Comparison of ENCODE assay signal across 1 cellular context in genomic region chr10:73577788-73578187, GRCh38.
TF ChIP-seq lines count a peak whose summit lies in the region.

No MANE protein-coding gene starts in this region.

TF ChIP-seq in SK-N-SH treated with all-trans-retinoic acid at 6 μM for 48 hours, 23 proteins besides CTCF, POLR2A, EP300 and RAD21 (continued from another document):
- TF ChIP-seq CSDC2 (CRISPR knock-in tag; IDR thresholded peaks at IDR 0.05) (no peak), TSHZ2 (CRISPR knock-in tag; IDR thresholded peaks at IDR 0.05) (no peak), PATZ1 (CRISPR knock-in tag; IDR thresholded peaks at IDR 0.05; ENCODE audit: borderline replicate concordance) (no peak), ESRRG (CRISPR knock-in tag; IDR thresholded peaks at IDR 0.05) (no peak)
